ENCODE assay signal across 23 cellular contexts in genomic region chr18:58608216-58608615, GRCh38. TPM values are rescaled to one million over a fixed set of nuclear protein-coding genes. Genes with fewer than 3 reads are reported as not detected.
"Had no signal": no experiment of that assay in that cellular context is flagged by ENCODE, and none has a peak within 500 bp of the region (broad histone marks: within the 10 kb centered on the region; RNA-seq: fewer than 3 reads in every experiment).

No MANE protein-coding gene starts in this region.

- H3K4me3 ChIP-seq: colonic mucosa, heart right ventricle, mucosa of descending colon, neural progenitor cell, ovary, right atrium auricular region, smooth muscle cell, suprapubic skin, thyroid gland had no signal

- H3K9me3 ChIP-seq: colonic mucosa, heart right ventricle, mucosa of descending colon, ovary, right atrium auricular region, suprapubic skin, thyroid gland had no signal

- H3K27ac Mint-ChIP-seq: endodermal cell, type B pancreatic cell had no signal

- DNase-seq: colonic mucosa; effector CD4-positive, alpha-beta T cell; endodermal cell; erythroblast; foreskin keratinocyte; heart right ventricle; hypothalamus; mammary epithelial cell; mucosa of descending colon; naive thymus-derived CD8-positive, alpha-beta T cell; nucleus accumbens; ovary; stimulated activated CD4-positive, alpha-beta T cell treated with anti-CD3 and anti-CD28 coated beads, Interleukin-2, amount 100 ng/mL, for 48 hours; stimulated activated naive CD8-positive, alpha-beta T cell treated with anti-CD3 and anti-CD28 coated beads, Interleukin-15, Interleukin-2, amounts not matched to agents 100 U/mL and 50 U/mL, for 24 hours; thyroid gland had no signal

- H3K36me3 ChIP-seq: colonic mucosa, neural progenitor cell, ovary, suprapubic skin, thyroid gland had no signal

- H3K9me3 Mint-ChIP-seq: endodermal cell, neural progenitor cell had no signal

- H3K36me3 Mint-ChIP-seq: naive thymus-derived CD8-positive, alpha-beta T cell; neural progenitor cell; type B pancreatic cell had no signal

- H3K27me3 ChIP-seq: colonic mucosa, foreskin keratinocyte, heart right ventricle, neural progenitor cell, ovary, right atrium auricular region, thyroid gland had no signal

- H3K4me3 Mint-ChIP-seq: endodermal cell; naive thymus-derived CD8-positive, alpha-beta T cell; neural progenitor cell; type B pancreatic cell had no signal

- H3K27me3 Mint-ChIP-seq: naive thymus-derived CD8-positive, alpha-beta T cell had no signal

RNA-seq across cellular contexts. Expression of gene ALPK2, which starts 20.7 kb away (rescaled TPM):
- total RNA-seq: dermis microvascular lymphatic vessel endothelial cell, endothelial cell of umbilical vein, posterior vena cava had no signal
